In genomic region chr13:74398599-74398998, GRCh38 we compare ENCODE assay signal across 34 cellular contexts.
"Had no signal": no experiment of that assay in that cellular context is flagged by ENCODE, and none has a peak within 500 bp of the region (broad histone marks: within the 10 kb centered on the region; RNA-seq: fewer than 3 reads in every experiment).

No MANE protein-coding gene starts in this region.

- H3K9me3 ChIP-seq: MG63 had no signal

- DNase-seq: Karpas-422, Kasumi-1, MG63, MM.1S, MV-4-11, NCI-H1048, NCI-H1092, NCI-H1092 treated with DMSO at 0.1 percent for 48 hours, NCI-H1105, NCI-H1105 treated with DMSO at 0.1 percent for 48 hours, NCI-H1417, NCI-H1417 treated with DMSO at 0.1 percent for 48 hours, NCI-H1436, NCI-H1436 treated with DMSO at 0.1 percent for 48 hours, NCI-H146, NCI-H1694, NCI-H1694 treated with DMSO at 0.1 percent for 48 hours, NCI-H187, NCI-H187 treated with DMSO at 0.1 percent for 48 hours, NCI-H1930, NCI-H2029, NCI-H2029 treated with DMSO at 0.1 percent for 48 hours, NCI-H2081, NCI-H2081 treated with DMSO at 0.1 percent for 48 hours, NCI-H2107, NCI-H2171, NCI-H2171 treated with DMSO at 0.1 percent for 48 hours, NCI-H2227 treated with DMSO at 0.1 percent for 48 hours, NCI-H226, NCI-H345, NCI-H446, NCI-H446 treated with DMSO at 0.1 percent for 48 hours, NCI-H510A, NCI-H510A treated with DMSO at 0.1 percent for 48 hours had no signal

- H3K27me3 ChIP-seq: MG63 had no signal

- H3K4me3 ChIP-seq: MG63 had no signal

- H3K36me3 ChIP-seq: MG63 had no signal
